27 cellular contexts compared by ENCODE assay signal in genomic region chr11:110928373-110928772, GRCh38.
"Had no signal": no experiment of that assay in that cellular context is flagged by ENCODE, and none has a peak within 500 bp of the region (broad histone marks: within the 10 kb centered on the region; RNA-seq: fewer than 3 reads in every experiment).

No MANE protein-coding gene starts in this region.

- H3K4me1 ChIP-seq: ascending aorta, body of pancreas, SJCRH30 had no signal

- FAIRE-seq: bronchial epithelial cell had no signal

- H3K9me3 ChIP-seq: ascending aorta, body of pancreas, MG63, SJCRH30, SK-N-SH had no signal

- H3K36me3 ChIP-seq: ascending aorta, MG63, SJCRH30 had no signal

- H3K27ac ChIP-seq: ascending aorta, body of pancreas, coronary artery, RWPE1, SJCRH30, VCaP had no signal

- H3K27me3 ChIP-seq: ascending aorta, body of pancreas, MG63, SJCRH30 had no signal

- ATAC-seq: activated CD4-positive, alpha-beta T cell treated with anti-CD3 and anti-CD28 coated beads for 36 hours; activated naive CD4-positive, alpha-beta T cell treated with anti-CD3 and anti-CD28 coated beads, Interleukin-2, amount 50 U/mL, for 72 hours; activated naive CD8-positive, alpha-beta T cell treated with anti-CD3 and anti-CD28 coated beads, Interleukin-2, amount 50 U/mL, for 24 hours; activated T-cell treated with anti-CD3 and anti-CD28 coated beads, Interleukin-2, amount 50 U/mL, for 72 hours; body of pancreas; Panc1 had no signal

- DNase-seq: activated CD4-positive, alpha-beta memory T cell treated with anti-CD3 and anti-CD28 coated beads, Interleukin-2, amount 10 ng/mL, durations not matched to agents 7 days and 5 days; activated CD4-positive, alpha-beta T cell treated with anti-CD3 and anti-CD28 coated beads for 36 hours; activated CD4-positive, alpha-beta T cell treated with anti-CD3 and anti-CD28 coated beads, Interleukin-2, amount 50 U/mL, for 1 hour; activated CD8-positive, alpha-beta memory T cell treated with anti-CD3 and anti-CD28 coated beads, Interleukin-2, amount 50 U/mL, for 4 hours; activated naive CD4-positive, alpha-beta T cell treated with Interleukin-2 at 50 U/mL for 16 hours; activated naive CD8-positive, alpha-beta T cell treated with anti-CD3 and anti-CD28 coated beads, Interleukin-2, amount 50 U/mL, for 24 hours; activated T-cell treated with anti-CD3 and anti-CD28 coated beads, Interleukin-2, amount 50 U/mL, for 72 hours; amniotic stem cell; body of pancreas; central memory CD4-positive, alpha-beta T cell; MG63; MV-4-11; NCI-H1930; NCI-H526; NK-92 treated with Interleukin-12 subunit alpha and Interleukin-12 subunit beta, amount 100 ng/mL, for 24 hours; OCI-M1; Right ventricle myocardium superior; SJCRH30; SK-N-SH; T-helper 1 cell had no signal

- H3K4me3 ChIP-seq: ascending aorta, body of pancreas, coronary artery, MG63, SJCRH30 had no signal
